Comparison of ENCODE assay signal across 8 cellular contexts in genomic region chr12:108856428-108857157, GRCh38. TPM values are rescaled to one million over a fixed set of nuclear protein-coding genes. Genes with fewer than 3 reads are reported as not detected.
DNase-seq lines count a peak whose midpoint lies in the region; ATAC-seq, FAIRE-seq and TF ChIP-seq lines count a peak whose summit lies in the region.

No MANE protein-coding gene starts in this region.

- H3K27ac Mint-ChIP-seq in naive B cell, result peak overlapping the region; percentile 47 to 98 (median 92)
- peak overlapping the region; percentile 89 for H3K27ac Mint-ChIP-seq in stimulated activated naive CD8-positive, alpha-beta T cell treated with anti-CD3 and anti-CD28 coated beads, Interleukin-15, Interleukin-2, amounts not matched to agents 100 ng/mL and 50 ng/mL, for 24 hours

- peak; percentile 71 for TF ChIP-seq POLR2A in H54 (IDR thresholded peaks at IDR 0.05; ENCODE audit: low read depth, low read length)

- peaks cover 45 to 67% (median 51%) of the 10 kb centered on the region in 3 donors for H3K4me1 Mint-ChIP-seq in naive B cell
- H3K4me1 Mint-ChIP-seq in stimulated activated naive CD8-positive, alpha-beta T cell treated with anti-CD3 and anti-CD28 coated beads, Interleukin-15, Interleukin-2, amounts not matched to agents 100 ng/mL and 50 ng/mL, for 24 hours (ENCODE audit: low read depth), result peaks cover 60% of the 10 kb centered on the region

- H3K4me3 Mint-ChIP-seq in naive B cell, result peak overlapping the region; percentile 85 to 99 (median 95)
- H3K4me3 Mint-ChIP-seq in stimulated activated naive CD8-positive, alpha-beta T cell treated with anti-CD3 and anti-CD28 coated beads, Interleukin-15, Interleukin-2, amounts not matched to agents 100 ng/mL and 50 ng/mL, for 24 hours, result peak overlapping the region; percentile 90

- peak overlapping the region; percentile 83 for H3K4me3 ChIP-seq in epithelial cell of esophagus (ENCODE audit: low read length)

- H3K36me3 Mint-ChIP-seq in naive B cell, result no peaks in the 10 kb centered on the region
- H3K36me3 Mint-ChIP-seq in stimulated activated naive CD8-positive, alpha-beta T cell treated with anti-CD3 and anti-CD28 coated beads, Interleukin-15, Interleukin-2, amounts not matched to agents 100 ng/mL and 50 ng/mL, for 24 hours (ENCODE audit: low read depth), result peaks cover 26% of the 10 kb centered on the region

- DNase-seq in H54 (ENCODE audit: insufficient read length, low spot score), result no peak
- peak; percentile 39 for DNase-seq in NAMALWA (ENCODE audit: low spot score)
- DNase-seq in activated CD8-positive, alpha-beta memory T cell treated with anti-CD3 and anti-CD28 coated beads, Interleukin-2, amount 50 U/mL, for 4 hours, result peak; percentile 67
- peak; percentile 76 for DNase-seq in epithelial cell of esophagus (ENCODE audit: low read depth)
- DNase-seq in naive B cell, result peak; percentile 25
- DNase-seq in globus pallidus (ENCODE audit: low spot score), result no peak

- no peak for TF ChIP-seq CTCF in epithelial cell of esophagus (IDR thresholded peaks at IDR 0.05; ENCODE audit: insufficient read depth, low read depth, low read length, missing control alignments)

- H3K36me3 ChIP-seq in ES-I3 (ENCODE audit: insufficient read depth, low read length), result peaks cover 3% of the 10 kb centered on the region; the same call in 1 of the 2 replicates

- H3K9ac ChIP-seq in ES-I3 (ENCODE audit: low read depth, low read length), result peak overlapping the region; percentile 69

- no peaks in the 10 kb centered on the region for H3K9me3 ChIP-seq in ES-I3 (ENCODE audit: control insufficient read depth, insufficient read depth, low read length)

- peaks cover 14% of the 10 kb centered on the region for H3K4me1 ChIP-seq in ES-I3 (ENCODE audit: insufficient read depth, low read length)

- no peaks in the 10 kb centered on the region for H3K27me3 Mint-ChIP-seq in naive B cell
- no peaks in the 10 kb centered on the region for H3K27me3 Mint-ChIP-seq in stimulated activated naive CD8-positive, alpha-beta T cell treated with anti-CD3 and anti-CD28 coated beads, Interleukin-15, Interleukin-2, amounts not matched to agents 100 ng/mL and 50 ng/mL, for 24 hours

- H3K9me3 Mint-ChIP-seq in naive B cell, result peaks cover 0 to 4% (median 0%) of the 10 kb centered on the region in 7 donors
- no peaks in the 10 kb centered on the region for H3K9me3 Mint-ChIP-seq in stimulated activated naive CD8-positive, alpha-beta T cell treated with anti-CD3 and anti-CD28 coated beads, Interleukin-15, Interleukin-2, amounts not matched to agents 100 ng/mL and 50 ng/mL, for 24 hours

- peak; percentile 11 to 15 for ATAC-seq in naive B cell (ENCODE audit: low read depth in 2 of 2)

- FAIRE-seq in H54 (lab: Jason Lieb, UNC), result no peak

RNA-seq across cellular contexts. Expression of gene SSH1, which starts 0.8 kb away (rescaled TPM):
- 10 to 100 TPM in 2 of 6 donors, 1 to 10 TPM in 3, not detected in 1; 5.1 to 16.6 (median 5.8) TPM for polyA plus RNA-seq in naive B cell (ENCODE audit: low read depth in 6 of 6)

RNA-seq across cellular contexts. Expression of gene DAO, which starts 23.3 kb away (rescaled TPM):
- polyA plus RNA-seq in naive B cell (ENCODE audit: low read depth in 6 of 6), result not detected

Comparison
In these comparisons a context has a peak if more than half of its experiments do, and no peak if none do; other contexts are left out.
1. DNase-seq: peak in NAMALWA (single experiment), activated CD8-positive, alpha-beta memory T cell treated with anti-CD3 and anti-CD28 coated beads, Interleukin-2, amount 50 U/mL, for 4 hours (single experiment), epithelial cell of esophagus (single experiment) and naive B cell (single experiment); none in H54 (single experiment) and globus pallidus (single experiment).